ENCODE assay signal across 8 cellular contexts in genomic region chr2:88690591-88691338, GRCh38. TPM values are rescaled to one million over a fixed set of nuclear protein-coding genes. Genes with fewer than 3 reads are reported as not detected.
DNase-seq lines count a peak whose midpoint lies in the region; ATAC-seq and TF ChIP-seq lines count a peak whose summit lies in the region.

No MANE protein-coding gene starts in this region.

- H3K27me3 Mint-ChIP-seq in effector memory CD8-positive, alpha-beta T cell = no peaks in the 10 kb centered on the region
- H3K27me3 Mint-ChIP-seq in naive thymus-derived CD8-positive, alpha-beta T cell = no peaks in the 10 kb centered on the region

- ATAC-seq in GM19324 (IDR thresholded peaks at IDR 0.05; ENCODE audit: low FRiP score, unreplicated experiment) (peak; percentile 3), HG03520 (IDR thresholded peaks at IDR 0.05; ENCODE audit: unreplicated experiment) (no peak)
- peak; percentile 21 for ATAC-seq in effector memory CD8-positive, alpha-beta T cell (replicated peaks)
- peak; percentile 26 to 29 for ATAC-seq in naive thymus-derived CD8-positive, alpha-beta T cell

- H3K27ac ChIP-seq in thymus (ENCODE audit: low read depth) = peak overlapping the region; percentile 81

- POLR2A ChIA-PET in naive thymus-derived CD8-positive, alpha-beta T cell (lab: Charles Lee) = interaction anchor here (1.4 to 2.5 kb wide), 2 partner anchors 16 to 64 kb away, joined by 4 to 32 read pairs; partner anchors contain the start of gene EIF2AK3

- peak overlapping the region; percentile 90 to 97 for H3K27ac Mint-ChIP-seq in effector memory CD8-positive, alpha-beta T cell
- H3K27ac Mint-ChIP-seq in naive thymus-derived CD8-positive, alpha-beta T cell = peak overlapping the region; percentile 88 to 99 (median 97)

- H3K4me3 ChIP-seq in BE2C (ENCODE audit: low read depth, low read length) = peak overlapping the region; percentile 68
- H3K4me3 ChIP-seq in thymus (ENCODE audit: low read length) = peak overlapping the region; percentile 73

- DNase-seq in BE2C (peak; percentile 8), HPDE6-E6E7 (ENCODE audit: extremely low spot score) (peak; percentile 79)
- peak; percentile 52 for DNase-seq in activated CD4-positive, CD25-positive, alpha-beta regulatory T cell treated with anti-CD3 and anti-CD28 coated beads, Interleukin-2, amount 50 U/mL, for 72 hours
- DNase-seq in effector memory CD8-positive, alpha-beta T cell = peak in 2 of 3 experiments; percentile 33 to 37
- DNase-seq in naive thymus-derived CD8-positive, alpha-beta T cell = peak in 6 of 10 donors; percentile 18 to 76 (median 33)

- no peak for TF ChIP-seq CTCF in BE2C (IDR thresholded peaks at IDR 0.05; ENCODE audit: low read depth, low read length)

- H3K36me3 ChIP-seq in BE2C (no peaks in the 10 kb centered on the region), thymus (ENCODE audit: control insufficient read depth, insufficient read depth) (no peaks in the 10 kb centered on the region)

- no peaks in the 10 kb centered on the region for H3K4me1 ChIP-seq in BE2C
- peaks cover 13% of the 10 kb centered on the region for H3K4me1 ChIP-seq in thymus (ENCODE audit: control insufficient read depth, insufficient read depth, low read length)

- H3K9me3 ChIP-seq in BE2C (no peaks in the 10 kb centered on the region), thymus (ENCODE audit: control insufficient read depth) (no peaks in the 10 kb centered on the region)

- peaks cover 41 to 42% of the 10 kb centered on the region in 2 donors for H3K4me1 Mint-ChIP-seq in effector memory CD8-positive, alpha-beta T cell (ENCODE audit: low read depth in 2 of 2)
- H3K4me1 Mint-ChIP-seq in naive thymus-derived CD8-positive, alpha-beta T cell = peaks cover 35 to 60% (median 57%) of the 10 kb centered on the region in 4 donors

- peak overlapping the region; percentile 96 to 97 for H3K4me3 Mint-ChIP-seq in effector memory CD8-positive, alpha-beta T cell
- H3K4me3 Mint-ChIP-seq in naive thymus-derived CD8-positive, alpha-beta T cell = peak overlapping the region; percentile 94 to 99 (median 97)

- H3K36me3 Mint-ChIP-seq in effector memory CD8-positive, alpha-beta T cell (ENCODE audit: insufficient read depth) = peaks cover 4% of the 10 kb centered on the region
- peaks cover 0 to 16% (median 10%) of the 10 kb centered on the region in 3 donors for H3K36me3 Mint-ChIP-seq in naive thymus-derived CD8-positive, alpha-beta T cell

- no peaks in the 10 kb centered on the region for H3K9me3 Mint-ChIP-seq in effector memory CD8-positive, alpha-beta T cell
- H3K9me3 Mint-ChIP-seq in naive thymus-derived CD8-positive, alpha-beta T cell = peaks cover 0 to 4% (median 0%) of the 10 kb centered on the region in 9 donors

- H3K27me3 ChIP-seq in BE2C (no peaks in the 10 kb centered on the region), thymus (ENCODE audit: control insufficient read depth, insufficient read depth) (no peaks in the 10 kb centered on the region)

- 40% methylated on average over 20 of the region's 20 CpGs for WGBS in thymus

RNA-seq across cellular contexts. Expression of gene RPIA, which starts 0.7 kb away (rescaled TPM):
- 19.4 TPM for polyA plus RNA-seq in BE2C (2012; ENCODE audit: insufficient read depth, insufficient read length, low read depth)
- 10 to 100 TPM; 31.6 to 31.8 TPM for total RNA-seq in naive thymus-derived CD8-positive, alpha-beta T cell
- 10 to 100 TPM; 59.7 to 72.8 (median 64.9) TPM for polyA plus RNA-seq in naive thymus-derived CD8-positive, alpha-beta T cell
- polyA plus RNA-seq in thymus = 53.9 TPM

Comparison
In these comparisons a context has a peak if more than half of its experiments do, and no peak if none do; other contexts are left out.
1. DNase-seq: peak in every context shown above with its lines; median percentile 79 in HPDE6-E6E7; 52 in activated CD4-positive, CD25-positive, alpha-beta regulatory T cell treated with anti-CD3 and anti-CD28 coated beads, Interleukin-2, amount 50 U/mL, for 72 hours; 35 in effector memory CD8-positive, alpha-beta T cell; 33 in naive thymus-derived CD8-positive, alpha-beta T cell; 8 in BE2C.